17 cellular contexts compared by ENCODE assay signal in genomic region chr3:132596816-132597433, GRCh38. TPM values are rescaled to one million over a fixed set of nuclear protein-coding genes. Genes with fewer than 3 reads are reported as not detected.
DNase-seq lines count a peak whose midpoint lies in the region; ATAC-seq and TF ChIP-seq lines count a peak whose summit lies in the region.
"Had no signal": no experiment of that assay in that cellular context is flagged by ENCODE, and none has a peak within 500 bp of the region (broad histone marks: within the 10 kb centered on the region; RNA-seq: fewer than 3 reads in every experiment).

ACKR4 (plus strand) TSS chr3:132597270; CDS start chr3:132600398, 3,128 bp downstream.

- DNase-seq in RPMI7951 (ENCODE audit: low read depth) (peak; percentile 33), left ventricle myocardium inferior (no peak), SIG-M5 treated with dmso at 0.1 percent for 504 hours (lab: John Stamatoyannopoulos, UW; ENCODE audit: unreplicated experiment) (no peak)
- no peak for DNase-seq in stimulated activated effector memory CD8-positive, alpha-beta T cell treated with anti-CD3 and anti-CD28 coated beads, Interleukin-12 subunit alpha, Interleukin-12 subunit beta, amount 100 ng/mL, for 72 hours (ENCODE audit: low spot score in 2 of 2)
- no peak for DNase-seq in naive thymus-derived CD4-positive, alpha-beta T cell
- DNase-seq: activated T-cell treated with anti-CD3 and anti-CD28 coated beads for 4 hours; effector memory CD4-positive, alpha-beta T cell; HCEC 1CT; hypothalamus; NCI-H1105 treated with DMSO at 0.1 percent for 48 hours; NCI-H748 treated with DMSO at 0.1 percent for 48 hours; stimulated activated CD4-positive, alpha-beta T cell treated with anti-CD3 and anti-CD28 coated beads, Interleukin-4, amount 100 ng/mL, for 24 hours; substantia nigra had no signal

- CTCF ChIA-PET in naive thymus-derived CD4-positive, alpha-beta T cell (lab: Charles Lee): no interaction called here

- H3K27me3 ChIP-seq in left ventricle myocardium inferior (ENCODE audit: low read depth): no peaks in the 10 kb centered on the region
- no peaks in the 10 kb centered on the region for H3K27me3 ChIP-seq in naive thymus-derived CD4-positive, alpha-beta T cell (ENCODE audit: control insufficient read depth in 2 of 2, insufficient read depth in 2 of 2, low read length in 2 of 2)

- intact Hi-C loops in left ventricle myocardium inferior (cut with micrococcal nuclease): no loop called here
- intact Hi-C loops in naive thymus-derived CD4-positive, alpha-beta T cell (cut with micrococcal nuclease): no loop called here

- H3K27me3 Mint-ChIP-seq in naive thymus-derived CD4-positive, alpha-beta T cell: no peaks in the 10 kb centered on the region

- peak; percentile 66 for ATAC-seq in GM18868 (IDR thresholded peaks at IDR 0.05; ENCODE audit: unreplicated experiment)
- no peak for ATAC-seq in stimulated activated effector memory CD8-positive, alpha-beta T cell treated with anti-CD3 and anti-CD28 coated beads, Interleukin-12 subunit alpha, Interleukin-12 subunit beta, amount 100 ng/mL, for 72 hours
- ATAC-seq in GM18873 (IDR thresholded peaks at IDR 0.05; ENCODE audit: low FRiP score, unreplicated experiment): no peak
- no peak for ATAC-seq in HG03571 (IDR thresholded peaks at IDR 0.05; ENCODE audit: unreplicated experiment)
- ATAC-seq in naive thymus-derived CD4-positive, alpha-beta T cell: no peak

- peaks cover 12% of the 10 kb centered on the region for H3K36me3 Mint-ChIP-seq in stimulated activated effector memory CD8-positive, alpha-beta T cell treated with anti-CD3 and anti-CD28 coated beads, Interleukin-12 subunit alpha, Interleukin-12 subunit beta, amount 100 ng/mL, for 72 hours
- peaks cover 12 to 55% (median 54%) of the 10 kb centered on the region in 5 donors for H3K36me3 Mint-ChIP-seq in naive thymus-derived CD4-positive, alpha-beta T cell

- H3K36me3 ChIP-seq in left ventricle myocardium inferior: peaks cover 15% of the 10 kb centered on the region
- peaks cover 0 to 7% (median 0%) of the 10 kb centered on the region in 3 experiments for H3K36me3 ChIP-seq in naive thymus-derived CD4-positive, alpha-beta T cell (ENCODE audit: control insufficient read depth in 2 of 3, insufficient read depth in 3 of 3, low read length in 3 of 3)

- H3K9me3 ChIP-seq in left ventricle myocardium inferior (replicated peaks): no peaks in the 10 kb centered on the region
- no peaks in the 10 kb centered on the region for H3K9me3 ChIP-seq in naive thymus-derived CD4-positive, alpha-beta T cell (ENCODE audit: control insufficient read depth in 2 of 3, low read length in 3 of 3)

- H3K4me3 Mint-ChIP-seq in stimulated activated effector memory CD8-positive, alpha-beta T cell treated with anti-CD3 and anti-CD28 coated beads, Interleukin-12 subunit alpha, Interleukin-12 subunit beta, amount 100 ng/mL, for 72 hours: no peak within 1 kb of the TSS
- H3K4me3 Mint-ChIP-seq in naive thymus-derived CD4-positive, alpha-beta T cell: no peak within 1 kb of the TSS

- H3K4me1 Mint-ChIP-seq in stimulated activated effector memory CD8-positive, alpha-beta T cell treated with anti-CD3 and anti-CD28 coated beads, Interleukin-12 subunit alpha, Interleukin-12 subunit beta, amount 100 ng/mL, for 72 hours: no peaks in the 10 kb centered on the region
- peaks cover 0 to 5% (median 0%) of the 10 kb centered on the region in 7 donors for H3K4me1 Mint-ChIP-seq in naive thymus-derived CD4-positive, alpha-beta T cell

- no peaks in the 10 kb centered on the region for H3K9me3 Mint-ChIP-seq in stimulated activated effector memory CD8-positive, alpha-beta T cell treated with anti-CD3 and anti-CD28 coated beads, Interleukin-12 subunit alpha, Interleukin-12 subunit beta, amount 100 ng/mL, for 72 hours
- H3K9me3 Mint-ChIP-seq in naive thymus-derived CD4-positive, alpha-beta T cell: peaks cover 0 to 2% (median 0%) of the 10 kb centered on the region in 11 donors

- H3K4me1 ChIP-seq in left ventricle myocardium inferior: peaks cover 6% of the 10 kb centered on the region
- no peaks in the 10 kb centered on the region for H3K4me1 ChIP-seq in naive thymus-derived CD4-positive, alpha-beta T cell (ENCODE audit: control insufficient read depth in 2 of 2, insufficient read depth in 2 of 2, low read length in 2 of 2)

- peak within 1 kb of the TSS; percentile 44 for H3K27ac ChIP-seq in left ventricle myocardium inferior (replicated peaks)
- H3K27ac ChIP-seq in naive thymus-derived CD4-positive, alpha-beta T cell (ENCODE audit: low read depth, low read length): no peak within 1 kb of the TSS
- H3K27ac ChIP-seq: SK-N-MC had no signal

- peak within 1 kb of the TSS; percentile 51 for H3K4me3 ChIP-seq in left ventricle myocardium inferior
- H3K4me3 ChIP-seq in naive thymus-derived CD4-positive, alpha-beta T cell (ENCODE audit: low read length): no peak within 1 kb of the TSS
- H3K4me3 ChIP-seq: SK-N-MC had no signal

- peak within 1 kb of the TSS; percentile 20 for H3K27ac Mint-ChIP-seq in stimulated activated effector memory CD8-positive, alpha-beta T cell treated with anti-CD3 and anti-CD28 coated beads, Interleukin-12 subunit alpha, Interleukin-12 subunit beta, amount 100 ng/mL, for 72 hours
- H3K27ac Mint-ChIP-seq in naive thymus-derived CD4-positive, alpha-beta T cell: peak within 1 kb of the TSS in 1 of 9 donors; percentile 31

- TF ChIP-seq CTCF in left ventricle myocardium inferior (IDR thresholded peaks at IDR 0.05; ENCODE audit: borderline replicate concordance): no peak

- POLR2A ChIA-PET in naive thymus-derived CD4-positive, alpha-beta T cell (lab: Charles Lee): no interaction called here

RNA-seq across cellular contexts. Expression of gene ACKR4, which starts in this region (rescaled TPM):
- 0.98 and 2.6 TPM in 2 replicates for total RNA-seq in RPMI7951 (2014; rRNA removed; shearing (Covaris generic))
- total RNA-seq in left ventricle myocardium inferior: 5.2 TPM
- total RNA-seq in naive thymus-derived CD4-positive, alpha-beta T cell: under 1 TPM in 3 of 5 experiments, not detected in 2; 0.16 to 0.51 (median 0.19) TPM
- not detected for polyA plus RNA-seq in naive thymus-derived CD4-positive, alpha-beta T cell
